In the genomic region with DNA sequence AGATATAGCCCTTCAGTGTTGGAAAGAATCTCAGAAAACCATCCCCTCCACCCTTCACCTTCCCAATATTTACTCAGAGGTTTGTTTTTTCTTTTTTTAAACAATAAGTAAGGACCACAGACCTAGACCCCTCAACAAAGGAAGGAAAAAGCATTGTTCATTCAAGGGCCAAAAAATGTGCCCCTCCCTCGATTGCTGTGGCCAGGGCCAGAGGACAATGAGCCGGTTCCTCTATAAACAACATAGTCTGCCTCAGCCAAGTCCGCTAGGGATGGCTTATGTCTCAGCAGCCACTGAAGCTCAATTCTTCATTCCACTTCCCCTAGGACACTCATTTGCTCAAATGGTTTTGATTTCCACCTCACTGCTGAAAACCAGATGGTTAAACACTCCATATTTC, we compare ENCODE assay signal across 1 cellular context.
TF ChIP-seq lines count a peak whose summit lies in the region.

No MANE protein-coding gene starts in this region.

TF ChIP-seq in endothelial cell of umbilical vein, 7 proteins besides CTCF, POLR2A, EP300 and RAD21:
- TF ChIP-seq MYC (IDR thresholded peaks at IDR 0.05; ENCODE audit: low read depth, low read length), result no peak
- no peak for TF ChIP-seq GATA2 (IDR thresholded peaks at IDR 0.05; ENCODE audit: insufficient read depth, insufficient read length, low read depth, low read length)
- TF ChIP-seq, protein P1, sequence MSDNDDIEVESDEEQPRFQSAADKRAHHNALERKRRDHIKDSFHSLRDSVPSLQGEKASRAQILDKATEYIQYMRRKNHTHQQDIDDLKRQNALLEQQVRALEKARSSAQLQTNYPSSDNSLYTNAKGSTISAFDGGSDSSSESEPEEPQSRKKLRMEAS (IDR thresholded peaks at IDR 0.05; ENCODE audit: insufficient read depth, insufficient read length), result no peak
- no peak for TF ChIP-seq EZH2 (IDR thresholded peaks at IDR 0.05; ENCODE audit: borderline replicate concordance, low read depth, low read length, severe bottlenecking)
- no peak for TF ChIP-seq POLR2AphosphoS5 (IDR thresholded peaks at IDR 0.05; ENCODE audit: insufficient read depth, low read depth, low read length)
- no peak for TF ChIP-seq FOS (IDR thresholded peaks at IDR 0.05; ENCODE audit: borderline replicate concordance, insufficient read depth, low read length)
- TF ChIP-seq JUN (IDR thresholded peaks at IDR 0.05; ENCODE audit: borderline replicate concordance, insufficient read depth, insufficient read length, low read depth), result no peak
